25 cellular contexts compared by ENCODE assay signal in the genomic region with DNA sequence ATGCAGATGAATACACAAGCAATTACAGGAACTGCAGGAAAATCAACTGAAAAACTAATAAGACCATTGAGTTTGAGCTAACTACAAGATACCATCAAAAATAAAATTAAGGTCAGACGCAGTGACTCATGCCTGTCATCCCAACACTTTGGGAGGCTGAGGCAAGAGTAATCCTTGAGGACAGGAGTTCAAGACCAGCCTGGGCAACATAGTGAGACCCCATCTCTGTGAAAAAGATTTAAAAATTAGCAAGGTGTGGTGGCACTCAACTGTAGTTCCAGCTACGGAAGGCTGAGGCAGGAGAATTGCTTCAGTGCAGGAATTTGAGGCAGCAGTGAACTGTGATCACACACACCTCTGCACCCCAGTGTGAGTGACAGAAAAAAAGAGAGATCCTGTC.
"Had no signal": no experiment of that assay in that cellular context is flagged by ENCODE, and none has a peak within 500 bp of the region (broad histone marks: within the 10 kb centered on the region; RNA-seq: fewer than 3 reads in every experiment).

No MANE protein-coding gene starts in this region.

- FAIRE-seq: pancreas had no signal

- H3K4me3 ChIP-seq: coronary artery, esophagus squamous epithelium, heart right ventricle, left lung, pancreas, smooth muscle cell, suprapubic skin, vagina had no signal

- H3K27me3 Mint-ChIP-seq: effector memory CD8-positive, alpha-beta T cell; naive thymus-derived CD8-positive, alpha-beta T cell; stimulated activated naive CD8-positive, alpha-beta T cell treated with anti-CD3 and anti-CD28 coated beads, Interleukin-15, amount 100 ng/mL, for 72 hours had no signal

- H3K4me1 ChIP-seq: esophagus squamous epithelium, left lung, pancreas, suprapubic skin, vagina had no signal

- H3K36me3 ChIP-seq: esophagus squamous epithelium, heart right ventricle, left lung, pancreas, suprapubic skin, vagina had no signal

- H3K9me3 ChIP-seq: esophagus squamous epithelium, heart right ventricle, left lung, pancreas, suprapubic skin, vagina had no signal

- ATAC-seq: effector memory CD8-positive, alpha-beta T cell; heart right ventricle; left cardiac atrium; left lung; naive thymus-derived CD8-positive, alpha-beta T cell; pancreas; sciatic nerve; stimulated activated naive CD8-positive, alpha-beta T cell treated with anti-CD3 and anti-CD28 coated beads, Interleukin-15, amount 100 ng/mL, for 72 hours had no signal

- H3K27ac ChIP-seq: coronary artery, esophagus squamous epithelium, heart right ventricle, left lung, pancreas, suprapubic skin, vagina had no signal

- H3K27me3 ChIP-seq: esophagus squamous epithelium, heart right ventricle, left lung, pancreas, suprapubic skin, vagina had no signal

- H3K27ac Mint-ChIP-seq: effector memory CD8-positive, alpha-beta T cell; naive thymus-derived CD8-positive, alpha-beta T cell had no signal

- H3K4me1 Mint-ChIP-seq: stimulated activated naive CD8-positive, alpha-beta T cell treated with anti-CD3 and anti-CD28 coated beads, Interleukin-15, amount 100 ng/mL, for 72 hours had no signal

- H3K4me2 ChIP-seq: smooth muscle cell had no signal

- H3K9me3 Mint-ChIP-seq: effector memory CD8-positive, alpha-beta T cell; stimulated activated naive CD8-positive, alpha-beta T cell treated with anti-CD3 and anti-CD28 coated beads, Interleukin-15, amount 100 ng/mL, for 72 hours had no signal

- DNase-seq: effector memory CD8-positive, alpha-beta T cell; erythroblast; esophagus squamous epithelium; foreskin melanocyte; glutamatergic neuron; heart right ventricle; hippocampal formation; left cardiac atrium; left lung; mesendoderm; midbrain; naive thymus-derived CD8-positive, alpha-beta T cell; pancreas; stimulated activated CD4-positive, alpha-beta T cell treated with anti-CD3 and anti-CD28 coated beads, Interleukin-12 subunit alpha, Interleukin-12 subunit beta, amount 100 ng/mL, for 4 hours; stimulated activated CD4-positive, alpha-beta T cell treated with anti-CD3 and anti-CD28 coated beads, Interleukin-1b, Interleukin-23, amount 100 ng/mL, for 48 hours; stimulated activated CD4-positive, alpha-beta T cell treated with anti-CD3 and anti-CD28 coated beads, Interleukin-4, amount 100 ng/mL, for 1 hour; stimulated activated CD8-positive, alpha-beta memory T cell treated with anti-CD3 and anti-CD28 coated beads, Interleukin-4, amount 100 ng/mL, for 48 hours; stimulated activated naive CD4-positive, alpha-beta T cell; stimulated activated naive CD8-positive, alpha-beta T cell treated with anti-CD3 and anti-CD28 coated beads, Interleukin-15, amount 100 ng/mL, for 72 hours; trophoblast cell had no signal

- H3K4me3 Mint-ChIP-seq: effector memory CD8-positive, alpha-beta T cell; naive thymus-derived CD8-positive, alpha-beta T cell; stimulated activated naive CD8-positive, alpha-beta T cell treated with anti-CD3 and anti-CD28 coated beads, Interleukin-15, amount 100 ng/mL, for 72 hours had no signal
